Comparison of ENCODE assay signal across 13 cellular contexts in genomic region chr1:54804471-54805132, GRCh38. TPM values are rescaled to one million over a fixed set of nuclear protein-coding genes. Genes with fewer than 3 reads are reported as not detected.
DNase-seq lines count a peak whose midpoint lies in the region; ATAC-seq and TF ChIP-seq lines count a peak whose summit lies in the region.
"Had no signal": no experiment of that assay in that cellular context is flagged by ENCODE, and none has a peak within 500 bp of the region (broad histone marks: within the 10 kb centered on the region; RNA-seq: fewer than 3 reads in every experiment).

No MANE protein-coding gene starts in this region.

- peaks cover 28 to 56% (median 39%) of the 10 kb centered on the region in 4 donors for H3K4me1 Mint-ChIP-seq in CD4-positive, alpha-beta memory T cell
- peaks cover 27% of the 10 kb centered on the region for H3K4me1 Mint-ChIP-seq in activated T-helper 17 cell treated with anti-CD3 and anti-CD28 coated beads, Interleukin-2, amount 50 U/mL, for 72 hours
- peaks cover 9% of the 10 kb centered on the region; the same call in 2 of the 3 replicates for H3K4me1 Mint-ChIP-seq in GM23338

- no peaks in the 10 kb centered on the region for H3K9me3 ChIP-seq in CD4-positive, alpha-beta memory T cell (ENCODE audit: control insufficient read depth in 1 of 2, low read length in 2 of 2)
- no peaks in the 10 kb centered on the region for H3K9me3 ChIP-seq in mesenchymal stem cell (ENCODE audit: control insufficient read depth, low read length)
- H3K9me3 ChIP-seq in thyroid gland = no peaks in the 10 kb centered on the region

- H3F3A ChIP-seq in GM23338 (replicated peaks; ENCODE audit: low read depth) = 0 out of 2 replicates have a peak, but pooled peaks cover 5% of the 10 kb centered on the region

- no peak overlapping the region for H3K23ac ChIP-seq in mesenchymal stem cell (ENCODE audit: low read length in 2 of 2)

- POLR2A ChIA-PET in CD4-positive, alpha-beta memory T cell (lab: Charles Lee; ENCODE audit: partially characterized antibody) = interaction anchor here (0.8 kb wide), 1 partner anchor 89 kb away, joined by 3 read pairs; the partner anchor contains the start of gene TTC4

- TF ChIP-seq CTCF in GM23338 (conservative IDR thresholded peaks at IDR 0.05; ENCODE audit: low read depth in 2 of 2) = no peak
- TF ChIP-seq CTCF in thyroid gland (IDR thresholded peaks at IDR 0.05) = no peak

- no peak overlapping the region for H2BK12ac ChIP-seq in mesenchymal stem cell (ENCODE audit: low read length in 2 of 2)

- H3K79me2 ChIP-seq in GM23338 (replicated peaks; ENCODE audit: insufficient read depth) = no peaks in the 10 kb centered on the region

- no peak overlapping the region for H4K91ac ChIP-seq in mesenchymal stem cell (ENCODE audit: low read length)

- peak overlapping the region in 4 of 8 donors; percentile 31 to 68 (median 58) for H3K4me3 Mint-ChIP-seq in CD4-positive, alpha-beta memory T cell
- peak overlapping the region; percentile 54 for H3K4me3 Mint-ChIP-seq in activated T-helper 17 cell treated with anti-CD3 and anti-CD28 coated beads, Interleukin-2, amount 50 U/mL, for 72 hours
- H3K4me3 Mint-ChIP-seq in GM23338 = no peak overlapping the region

- no peak for TF ChIP-seq POLR2A in thyroid gland (IDR thresholded peaks at IDR 0.05)

- H3K27ac Mint-ChIP-seq in CD4-positive, alpha-beta memory T cell = peak overlapping the region in 6 of 7 donors; percentile 51 to 88 (median 72)
- peak overlapping the region; percentile 79 for H3K27ac Mint-ChIP-seq in activated T-helper 17 cell treated with anti-CD3 and anti-CD28 coated beads, Interleukin-2, amount 50 U/mL, for 72 hours
- H3K27ac Mint-ChIP-seq in GM23338 = no peak overlapping the region

- H3K36me3 ChIP-seq in CD4-positive, alpha-beta memory T cell (ENCODE audit: insufficient read depth, low read length) = no peaks in the 10 kb centered on the region
- H3K36me3 ChIP-seq in mesenchymal stem cell (ENCODE audit: control insufficient read depth in 1 of 2, insufficient read depth in 2 of 2, low read depth in 1 of 2, low read length in 2 of 2) = no peaks in the 10 kb centered on the region
- no peaks in the 10 kb centered on the region for H3K36me3 ChIP-seq in GM23338 (ENCODE audit: insufficient read depth)
- no peaks in the 10 kb centered on the region for H3K36me3 ChIP-seq in thyroid gland
- H3K36me3 ChIP-seq: cardiac muscle cell had no signal

- no peak overlapping the region for H3K9ac ChIP-seq in mesenchymal stem cell (ENCODE audit: low read length)

- WGBS in mesenchymal stem cell = 82% methylated on average over 6 of the region's 6 CpGs
- 71 to 81% methylated on average over 3 to 6 of the region's 6 CpGs for WGBS in thyroid gland, 2 donors

- no peak overlapping the region for H3K27ac ChIP-seq in CD4-positive, alpha-beta memory T cell (ENCODE audit: low read depth, low read length)
- H3K27ac ChIP-seq in mesenchymal stem cell (ENCODE audit: low read length, poor library complexity, severe bottlenecking) (no peak overlapping the region), GM23338 (ENCODE audit: low read depth) (no peak overlapping the region), thyroid gland (no peak overlapping the region)
- H3K27ac ChIP-seq: cardiac muscle cell had no signal

- H4K8ac ChIP-seq in mesenchymal stem cell (ENCODE audit: low read length) = no peak overlapping the region

- no peak overlapping the region for H2BK5ac ChIP-seq in mesenchymal stem cell (ENCODE audit: low read depth, low read length, poor library complexity, severe bottlenecking)

- H3K36me3 Mint-ChIP-seq in CD4-positive, alpha-beta memory T cell = peaks cover 0 to 3% of the 10 kb centered on the region in 2 donors
- H3K36me3 Mint-ChIP-seq in activated T-helper 17 cell treated with anti-CD3 and anti-CD28 coated beads, Interleukin-2, amount 50 U/mL, for 72 hours (ENCODE audit: low read depth) = no peaks in the 10 kb centered on the region
- no peaks in the 10 kb centered on the region; the same call in 2 of the 3 replicates for H3K36me3 Mint-ChIP-seq in GM23338 (ENCODE audit: low read depth)

- no peak overlapping the region for H3K4ac ChIP-seq in mesenchymal stem cell (ENCODE audit: low read depth in 1 of 2, low read length in 2 of 2)

- no peaks in the 10 kb centered on the region for H3K9me2 ChIP-seq in GM23338 (ENCODE audit: insufficient read depth)

- H2AFZ ChIP-seq in mesenchymal stem cell (ENCODE audit: low read depth, low read length) = no peak overlapping the region
- no peak overlapping the region for H2AFZ ChIP-seq in GM23338

- no peak overlapping the region for H2BK120ac ChIP-seq in mesenchymal stem cell (ENCODE audit: low read depth, low read length)

- no peak overlapping the region for H2BK15ac ChIP-seq in mesenchymal stem cell (ENCODE audit: low read depth, poor library complexity, severe bottlenecking)

- no peak overlapping the region for H3K4me3 ChIP-seq in CD4-positive, alpha-beta memory T cell (ENCODE audit: low read length in 2 of 2)
- H3K4me3 ChIP-seq in mesenchymal stem cell (ENCODE audit: insufficient read depth in 1 of 2, low read depth in 1 of 2, low read length in 2 of 2) (peak overlapping the region in 1 of 2 experiments; percentile 14), GM23338 (no peak overlapping the region), thyroid gland (replicated peaks in 1 of 3) (no peak overlapping the region)
- H3K4me3 ChIP-seq: cardiac muscle cell had no signal

- DNase-seq in CD4-positive, alpha-beta memory T cell = no peak
- DNase-seq in mesenchymal stem cell (peak; percentile 13), GM23338 (ENCODE audit: low spot score) (no peak), NCI-H1417 (lab: John Stamatoyannopoulos, UW) (no peak), SK-N-DZ (ENCODE audit: low spot score) (no peak), thyroid gland (no peak)
- DNase-seq: foreskin melanocyte, NCI-H1417 treated with DMSO at 0.1 percent for 48 hours had no signal

- H3K79me1 ChIP-seq in mesenchymal stem cell (replicated peaks; ENCODE audit: low read length, poor library complexity, severe bottlenecking) = no peaks in the 10 kb centered on the region

- no peaks in the 10 kb centered on the region for H3K9me3 Mint-ChIP-seq in CD4-positive, alpha-beta memory T cell
- H3K9me3 Mint-ChIP-seq in activated T-helper 17 cell treated with anti-CD3 and anti-CD28 coated beads, Interleukin-2, amount 50 U/mL, for 72 hours = no peaks in the 10 kb centered on the region
- no peaks in the 10 kb centered on the region for H3K9me3 Mint-ChIP-seq in GM23338

- H3K18ac ChIP-seq in mesenchymal stem cell (ENCODE audit: low read depth in 1 of 2, low read length in 2 of 2) = no peak overlapping the region

- peaks cover 30% of the 10 kb centered on the region for H3K4me1 ChIP-seq in CD4-positive, alpha-beta memory T cell (ENCODE audit: insufficient read depth, low read length)
- H3K4me1 ChIP-seq in mesenchymal stem cell (ENCODE audit: control insufficient read depth, insufficient read depth, low read depth, low read length) (peaks cover 10% of the 10 kb centered on the region), GM23338 (ENCODE audit: insufficient read depth) (no peaks in the 10 kb centered on the region; the same call in 1 of the 2 replicates), thyroid gland (peaks cover 6 to 19% of the 10 kb centered on the region in 2 donors)

- H3K14ac ChIP-seq in mesenchymal stem cell (ENCODE audit: low read length in 2 of 2) = no peak overlapping the region

- CTCF ChIA-PET in CD4-positive, alpha-beta memory T cell (lab: Charles Lee; ENCODE audit: partially characterized antibody) = interaction anchor here (0.9 to 1.5 kb wide), 3 partner anchors 10 to 131 kb away, joined by 4 to 5 read pairs (median 4); no protein-coding TSS in a partner anchor

- ATAC-seq in HG02610 (IDR thresholded peaks at IDR 0.05; ENCODE audit: unreplicated experiment) (peak; percentile 50), GM23338 (no peak)
- ATAC-seq in activated T-helper 17 cell treated with anti-CD3 and anti-CD28 coated beads, Interleukin-2, amount 50 U/mL, for 72 hours (replicated peaks) = peak; percentile 76

- intact Hi-C loops in CD4-positive, alpha-beta memory T cell (cut with micrococcal nuclease) = loop anchor here (5.0 kb wide), 2 partner anchors 397 to 752 kb away; partner anchors contain the start of genes SSBP3, TCEANC2 and TMEM59
- intact Hi-C loops in thyroid gland (cut with DNase I) = no loop called here

- no peaks in the 10 kb centered on the region for H3K27me3 ChIP-seq in CD4-positive, alpha-beta memory T cell (ENCODE audit: insufficient read depth, low read length)
- H3K27me3 ChIP-seq in mesenchymal stem cell (ENCODE audit: control insufficient read depth in 1 of 2, insufficient read depth in 1 of 2, low read length in 2 of 2) (peaks cover 18 to 23% of the 10 kb centered on the region in 2 experiments), GM23338 (ENCODE audit: insufficient read depth) (peaks cover 29% of the 10 kb centered on the region), thyroid gland (no peaks in the 10 kb centered on the region)

- H2AK5ac ChIP-seq in mesenchymal stem cell (ENCODE audit: low read length, severe bottlenecking) = no peak overlapping the region

- H3K4me2 ChIP-seq in mesenchymal stem cell (ENCODE audit: low read length, poor library complexity, severe bottlenecking) = no peak overlapping the region
- H3K4me2 ChIP-seq in GM23338 = no peak overlapping the region

- no peaks in the 10 kb centered on the region for H3K27me3 Mint-ChIP-seq in CD4-positive, alpha-beta memory T cell
- no peaks in the 10 kb centered on the region for H3K27me3 Mint-ChIP-seq in activated T-helper 17 cell treated with anti-CD3 and anti-CD28 coated beads, Interleukin-2, amount 50 U/mL, for 72 hours
- peaks cover 12% of the 10 kb centered on the region for H3K27me3 Mint-ChIP-seq in GM23338 (ENCODE audit: insufficient read depth, low read depth, poor library complexity)

- H4K20me1 ChIP-seq in GM23338 (replicated peaks; ENCODE audit: insufficient read depth) = no peaks in the 10 kb centered on the region

RNA-seq across cellular contexts. Expression of gene TTC22, which starts 3.5 kb away (rescaled TPM):
- 10 to 100 TPM; 18.6 to 19.0 TPM for total RNA-seq in CD4-positive, alpha-beta memory T cell
- 1 to 10 TPM; 1.4 to 5.5 TPM for polyA plus RNA-seq in CD4-positive, alpha-beta memory T cell
- 10 to 100 TPM in 1 of 2 donors, 1 to 10 TPM in 1; 3.6 to 10.6 TPM for total RNA-seq in activated T-helper 17 cell treated with anti-CD3 and anti-CD28 coated beads, Interleukin-2, amount 50 U/mL, for 72 hours
- not detected for polyA plus RNA-seq in mesenchymal stem cell (2013, experiment 1 of 2)
- polyA plus RNA-seq in mesenchymal stem cell (2013, experiment 2 of 2) = not detected
- total RNA-seq in GM23338 (2014; rRNA removed; shearing (Covaris generic)) = 1.7 and 2.5 TPM in 2 replicates
- polyA plus RNA-seq in GM23338 (2016; fragmentation: Nextera tagmentation; extraction: Ambion mirVana) = 0.85 and 1.2 TPM in 2 replicates
- 0.07 TPM in 1 of 2 replicates, not detected in the other for polyA plus RNA-seq in SK-N-DZ (2014; cell fraction: cytosol; rRNA removed)
- polyA plus RNA-seq in SK-N-DZ (2014; cell fraction: nucleus; rRNA removed) = 0.05 TPM in 1 of 2 replicates, not detected in the other
- 10 to 100 TPM in 3 of 4 donors, 1 to 10 TPM in 1; 8.0 to 14.0 (median 11.1) TPM for total RNA-seq in thyroid gland
- total RNA-seq: cardiac muscle cell, H4, pulmonary artery endothelial cell had no signal
- polyA plus RNA-seq: cardiac muscle cell had no signal

RNA-seq across cellular contexts. Expression of gene PARS2, which starts 40.3 kb away (rescaled TPM):
- 1 to 10 TPM; 5.0 to 6.0 TPM for total RNA-seq in CD4-positive, alpha-beta memory T cell
- polyA plus RNA-seq in CD4-positive, alpha-beta memory T cell = 1 to 10 TPM in 1 of 2 donors, under 1 TPM in 1; 0.42 to 4.0 TPM
- 1 to 10 TPM; 4.7 to 6.6 TPM for total RNA-seq in activated T-helper 17 cell treated with anti-CD3 and anti-CD28 coated beads, Interleukin-2, amount 50 U/mL, for 72 hours
- 3.6 TPM for polyA plus RNA-seq in mesenchymal stem cell (2013, experiment 1 of 2)
- polyA plus RNA-seq in mesenchymal stem cell (2013, experiment 2 of 2) = 3.5 TPM
- 13.6 and 14.8 TPM in 2 replicates for total RNA-seq in GM23338 (2014; rRNA removed; shearing (Covaris generic))
- 5.9 and 6.5 TPM in 2 replicates for polyA plus RNA-seq in GM23338 (2016; fragmentation: Nextera tagmentation; extraction: Ambion mirVana)
- 5.8 and 7.8 TPM in 2 replicates for polyA plus RNA-seq in SK-N-DZ (2014; cell fraction: cytosol; rRNA removed)
- polyA plus RNA-seq in SK-N-DZ (2014; cell fraction: nucleus; rRNA removed) = 1.7 and 1.8 TPM in 2 replicates
- 1 to 10 TPM; 4.8 to 7.4 (median 6.0) TPM for total RNA-seq in thyroid gland
